In genomic region chr3:53649816-53650215, GRCh38 we compare ENCODE assay signal across 24 cellular contexts.
"Had no signal": no experiment of that assay in that cellular context is flagged by ENCODE, and none has a peak within 500 bp of the region (broad histone marks: within the 10 kb centered on the region; RNA-seq: fewer than 3 reads in every experiment).

No MANE protein-coding gene starts in this region.

- DNase-seq: activated CD4-positive, alpha-beta T cell treated with anti-CD3 and anti-CD28 coated beads, Interleukin-2, amount 10 ng/mL, durations not matched to agents 24 days and 14 days; activated CD4-positive, alpha-beta T cell treated with anti-CD3 and anti-CD28 coated beads, Interleukin-2, amount 50 U/mL, for 4 hours; activated effector memory CD4-positive, alpha-beta T cell treated with Interleukin-2 at 50 U/mL for 16 hours; activated naive CD4-positive, alpha-beta T cell treated with anti-CD3 and anti-CD28 coated beads, Interleukin-2, amount 10 ng/mL, durations not matched to agents 7 days and 5 days; activated naive CD8-positive, alpha-beta T cell treated with anti-CD3 and anti-CD28 coated beads, Interleukin-2, amount 50 U/mL, for 24 hours; activated T-cell treated with anti-CD3 and anti-CD28 coated beads, Interleukin-2, amount 50 U/mL, for 24 hours; anterior cingulate cortex; caudate nucleus; cerebellar nuclear complex; MM.1S; NCI-H1092; NCI-H1436 treated with DMSO at 0.1 percent for 48 hours; NCI-H1694 treated with DMSO at 0.1 percent for 48 hours; NCI-H2029; NCI-H345; NCI-H524 treated with DMSO at 0.1 percent for 48 hours; OCI-M1; Right ventricle myocardium superior; SW 1271; T-helper 9 cell had no signal

- ATAC-seq: activated CD8-positive, alpha-beta T cell treated with anti-CD3 and anti-CD28 coated beads for 36 hours; activated naive CD8-positive, alpha-beta T cell treated with anti-CD3 and anti-CD28 coated beads, Interleukin-2, amount 50 U/mL, for 24 hours had no signal

- H3K4me3 Mint-ChIP-seq: activated CD4-positive, alpha-beta T cell treated with anti-CD3 and anti-CD28 coated beads, Interleukin-2, amount 10 ng/mL, durations not matched to agents 24 days and 14 days; activated CD8-positive, alpha-beta T cell treated with anti-CD3 and anti-CD28 coated beads for 36 hours; activated naive CD4-positive, alpha-beta T cell treated with anti-CD3 and anti-CD28 coated beads, Interleukin-2, amount 10 ng/mL, durations not matched to agents 7 days and 5 days; activated naive CD8-positive, alpha-beta T cell; activated naive CD8-positive, alpha-beta T cell treated with anti-CD3 and anti-CD28 coated beads, Interleukin-2, amount 50 U/mL, for 24 hours; activated T-cell treated with anti-CD3 and anti-CD28 coated beads, Interleukin-2, amount 50 U/mL, for 24 hours; activated T-helper 1 cell treated with anti-CD3 and anti-CD28 coated beads, Interleukin-12 subunit alpha, Interleukin-12 subunit beta, Interleukin-2, Interleukin-4 antibody, amounts not matched to agents 30 ng/mL and 10 ng/mL and 1 ng/mL, durations not matched to agents 14 hours and 24 hours and 36 hours; brain had no signal

- H3K36me3 Mint-ChIP-seq: activated naive CD4-positive, alpha-beta T cell treated with anti-CD3 and anti-CD28 coated beads, Interleukin-2, amount 10 ng/mL, durations not matched to agents 7 days and 5 days; activated naive CD8-positive, alpha-beta T cell had no signal

- H3K27ac Mint-ChIP-seq: activated CD4-positive, alpha-beta T cell treated with anti-CD3 and anti-CD28 coated beads, Interleukin-2, amount 10 ng/mL, durations not matched to agents 24 days and 14 days; activated CD8-positive, alpha-beta T cell treated with anti-CD3 and anti-CD28 coated beads for 36 hours; activated naive CD4-positive, alpha-beta T cell treated with anti-CD3 and anti-CD28 coated beads, Interleukin-2, amount 10 ng/mL, durations not matched to agents 7 days and 5 days; activated naive CD8-positive, alpha-beta T cell; activated naive CD8-positive, alpha-beta T cell treated with anti-CD3 and anti-CD28 coated beads, Interleukin-2, amount 50 U/mL, for 24 hours; activated T-helper 1 cell treated with anti-CD3 and anti-CD28 coated beads, Interleukin-12 subunit alpha, Interleukin-12 subunit beta, Interleukin-2, Interleukin-4 antibody, amounts not matched to agents 30 ng/mL and 10 ng/mL and 1 ng/mL, durations not matched to agents 14 hours and 24 hours and 36 hours; brain had no signal

- H3K4me1 Mint-ChIP-seq: activated naive CD4-positive, alpha-beta T cell treated with anti-CD3 and anti-CD28 coated beads, Interleukin-2, amount 10 ng/mL, durations not matched to agents 7 days and 5 days; brain had no signal

- H3K27me3 Mint-ChIP-seq: brain had no signal
